Comparison of ENCODE assay signal across 9 cellular contexts in the genomic region with DNA sequence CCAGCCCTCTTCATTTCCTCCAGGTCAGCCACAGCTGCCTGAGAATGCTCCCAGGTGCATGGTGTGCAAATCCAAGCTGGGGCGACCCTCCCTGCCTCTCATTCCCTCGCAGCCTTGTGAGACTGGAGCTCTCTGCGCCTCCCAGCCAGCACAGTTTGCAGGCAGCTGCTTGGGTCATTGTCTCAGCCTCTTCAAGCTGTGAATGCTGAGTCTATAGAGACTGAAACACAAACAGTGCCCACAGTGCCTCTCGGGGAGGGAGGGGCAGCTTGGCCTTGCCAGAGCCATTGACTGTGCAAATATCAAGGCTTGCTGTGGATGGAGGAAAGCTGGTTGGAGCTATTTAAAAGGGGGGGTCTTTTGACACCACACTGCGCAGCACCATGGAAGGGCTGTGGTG. TPM values are rescaled to one million over a fixed set of nuclear protein-coding genes. Genes with fewer than 3 reads are reported as not detected.
DNase-seq lines count a peak whose midpoint lies in the region; ATAC-seq and TF ChIP-seq lines count a peak whose summit lies in the region.
"Had no signal": no experiment of that assay in that cellular context is flagged by ENCODE, and none has a peak within 500 bp of the region (broad histone marks: within the 10 kb centered on the region; RNA-seq: fewer than 3 reads in every experiment).

No MANE protein-coding gene starts in this region.

- TF ChIP-seq CTCF in PC-3 (conservative IDR thresholded peaks at IDR 0.05; ENCODE audit: low read depth, low read length) (no peak), BE2C (IDR thresholded peaks at IDR 0.05; ENCODE audit: low read depth, low read length) (no peak), GM13977 (IDR thresholded peaks at IDR 0.05; ENCODE audit: extremely low read depth, insufficient read depth, missing control alignments) (no peak), esophagus squamous epithelium (IDR thresholded peaks at IDR 0.05) (no peak)

- intact Hi-C loops in PC-3 (cut with micrococcal nuclease), result no loop called here
- intact Hi-C loops in right cardiac atrium (cut with DNase I), result no loop called here
- intact Hi-C loops in sciatic nerve (cut with DNase I), result loop anchor here (5.0 kb wide), 1 partner anchor 186 kb away; no protein-coding TSS in a partner anchor
- intact Hi-C loops in esophagus squamous epithelium (cut with DNase I), result no loop called here

- H3K4me1 ChIP-seq in PC-3 (ENCODE audit: insufficient read depth, low read length) (peaks cover 23% of the 10 kb centered on the region), right cardiac atrium (ENCODE audit: control insufficient read depth, insufficient read depth, low read length) (peaks cover 43% of the 10 kb centered on the region), BE2C (peaks cover 16% of the 10 kb centered on the region), esophagus squamous epithelium (peaks cover 35 to 100% (median 73%) of the 10 kb centered on the region in 3 donors)

- H3K9ac ChIP-seq in PC-3 (ENCODE audit: low read length), result no peak overlapping the region

- POLR2A ChIA-PET in PC-3 (lab: Charles Lee; ENCODE audit: unreplicated experiment), result no interaction called here

- peaks cover 44% of the 10 kb centered on the region for H3K79me2 ChIP-seq in PC-3 (ENCODE audit: low read length)

- in situ Hi-C loops in GM13977 (cut with MboI; ENCODE audit: low pct_unique_long_range_greater_than_20kb, low sequenced_read_pairs, unreplicated experiment), result loop anchor here (25.0 kb wide), 1 partner anchor 96 kb away; no protein-coding TSS in a partner anchor

- H3K9me2 ChIP-seq in PC-3 (replicated peaks; ENCODE audit: low read length), result no peaks in the 10 kb centered on the region

- no TSS peak for BruUV-seq in PC-3 (replicated peaks; lab: Mats Ljungman, UMichigan)

- 56% methylated on average over 5 of the region's 5 CpGs for WGBS in right cardiac atrium
- WGBS in esophagus squamous epithelium, 2 donors, result 61 to 64% methylated on average over 4 to 5 of the region's 5 CpGs

- CTCF ChIA-PET in PC-3 (lab: Charles Lee), result no interaction called here

- H2AFZ ChIP-seq in PC-3 (ENCODE audit: low read length), result no peak overlapping the region

- no peak for TF ChIP-seq POLR2A in esophagus squamous epithelium (IDR thresholded peaks at IDR 0.05)

- ATAC-seq in PC-3 (0 out of 2 replicates have a peak, but pooled peaks have one; percentile 8), right cardiac atrium (peak; percentile 7 to 27), sciatic nerve (peak; percentile 41), GM18502 (IDR thresholded peaks at IDR 0.05; ENCODE audit: poor library complexity, unreplicated experiment) (no peak)

- DNase-seq in NCI-H1105 (lab: John Stamatoyannopoulos, UW), result peak; percentile 94
- DNase-seq in PC-3, result no peak
- DNase-seq in right cardiac atrium, result peak in 2 of 3 donors; percentile 60 to 64
- no peak for DNase-seq in sciatic nerve (ENCODE audit: low spot score)
- no peak for DNase-seq in BE2C
- DNase-seq in GM13977 (ENCODE audit: low spot score), result no peak
- no peak for DNase-seq in esophagus squamous epithelium (lab: John Stamatoyannopoulos, UW)
- DNase-seq: activated effector memory CD4-positive, alpha-beta T cell treated with anti-CD3 and anti-CD28 coated beads, Interleukin-2, amount 50 U/mL, for 16 hours had no signal

- no peak overlapping the region for H3K27ac ChIP-seq in PC-3 (ENCODE audit: low read length)
- H3K27ac ChIP-seq in right cardiac atrium (ENCODE audit: low read length), result peak overlapping the region; percentile 42
- H3K27ac ChIP-seq in esophagus squamous epithelium, result peak overlapping the region in 1 of 4 donors; percentile 15

- H3K4me2 ChIP-seq in PC-3 (ENCODE audit: low read length), result no peak overlapping the region

- H3F3A ChIP-seq in PC-3 (ENCODE audit: low read length, unreplicated experiment), result no peaks in the 10 kb centered on the region

- H4K20me1 ChIP-seq in PC-3 (ENCODE audit: low read length), result 0 out of 2 replicates have a peak, but pooled peaks cover 7% of the 10 kb centered on the region

- H3K27me3 ChIP-seq in PC-3 (ENCODE audit: low read length) (no peaks in the 10 kb centered on the region), right cardiac atrium (ENCODE audit: control insufficient read depth, insufficient read depth) (no peaks in the 10 kb centered on the region), BE2C (no peaks in the 10 kb centered on the region), esophagus squamous epithelium (no peaks in the 10 kb centered on the region)

- H3K4me3 ChIP-seq in PC-3 (ENCODE audit: low read length) (no peak overlapping the region), right cardiac atrium (ENCODE audit: low read length) (no peak overlapping the region), BE2C (ENCODE audit: low read depth, low read length) (no peak overlapping the region), esophagus squamous epithelium (no peak overlapping the region)

- H3K9me3 ChIP-seq in PC-3 (ENCODE audit: low read length) (no peaks in the 10 kb centered on the region), right cardiac atrium (ENCODE audit: control insufficient read depth, low read length) (no peaks in the 10 kb centered on the region), BE2C (no peaks in the 10 kb centered on the region), esophagus squamous epithelium (no peaks in the 10 kb centered on the region)

- H3K36me3 ChIP-seq in PC-3 (ENCODE audit: low read depth, low read length) (no peaks in the 10 kb centered on the region), BE2C (peaks cover 5% of the 10 kb centered on the region; the same call in 1 of the 2 replicates), esophagus squamous epithelium (peaks cover 0 to 34% (median 0%) of the 10 kb centered on the region in 3 donors)

RNA-seq across cellular contexts. Expression of a gene that starts 10.6 kb away (rescaled TPM):
- 15.8 and 16.2 TPM in 2 replicates for total RNA-seq in PC-3 (2014; rRNA removed)
- 10 to 100 TPM; 16.2 to 26.6 (median 16.8) TPM for total RNA-seq in right cardiac atrium
- 7.3 TPM for polyA plus RNA-seq in right cardiac atrium
- total RNA-seq in sciatic nerve, result 28.2 TPM
- polyA plus RNA-seq in BE2C (2012; ENCODE audit: insufficient read depth, insufficient read length, low read depth), result 11.4 TPM
- 10 to 100 TPM; 26.9 to 54.0 (median 46.1) TPM for total RNA-seq in esophagus squamous epithelium

Comparison
In these comparisons a context has a peak if more than half of its experiments do, and no peak if none do; other contexts are left out.
1. DNase-seq: peak in NCI-H1105 (single experiment) and right cardiac atrium (2 of 3); none in PC-3 (single experiment), sciatic nerve (single experiment), BE2C (single experiment), GM13977 (single experiment) and esophagus squamous epithelium (single experiment).